14 cellular contexts compared by ENCODE assay signal in the genomic region with DNA sequence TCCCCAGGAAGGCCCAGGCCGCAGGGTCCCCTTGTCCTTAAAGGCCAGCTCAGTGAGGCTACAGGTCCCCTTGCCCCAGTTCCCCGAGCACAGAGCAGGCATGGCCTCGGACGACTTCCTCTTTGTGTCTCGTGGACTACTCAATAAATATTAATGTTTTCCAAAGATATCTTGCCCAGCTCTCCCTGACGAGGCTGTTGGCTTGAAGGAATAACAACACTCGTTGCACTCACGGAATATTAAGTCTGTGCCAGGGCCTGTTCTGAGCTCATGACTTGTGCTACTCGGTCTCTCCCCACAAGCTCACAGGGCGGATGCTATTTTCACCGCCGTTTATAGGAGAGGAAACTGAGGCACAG.
A peak's percentile ranks its signal among the peaks of the same experiment; 100 is the strongest.
DNase-seq lines count a peak whose midpoint lies in the region; ATAC-seq and TF ChIP-seq lines count a peak whose summit lies in the region.
"Had no signal": no experiment of that assay in that cellular context is flagged by ENCODE, and none has a peak within 500 bp of the region (broad histone marks: within the 10 kb centered on the region; RNA-seq: fewer than 3 reads in every experiment).

No MANE protein-coding gene starts in this region.

- H3K9me3 ChIP-seq in gastroesophageal sphincter: no peaks in the 10 kb centered on the region
- no peaks in the 10 kb centered on the region for H3K9me3 ChIP-seq in prostate gland
- no peaks in the 10 kb centered on the region for H3K9me3 ChIP-seq in PC-9 (ENCODE audit: insufficient read depth, low read depth)
- H3K9me3 ChIP-seq: ovary, suprapubic skin had no signal

- H3K4me3 ChIP-seq in gastroesophageal sphincter (no peak overlapping the region), prostate gland (no peak overlapping the region), PC-9 (no peak overlapping the region)
- H3K4me3 ChIP-seq: ovary, suprapubic skin had no signal

- no peak overlapping the region for H3K4me2 ChIP-seq in PC-9

- H3K79me2 ChIP-seq in PC-9 (ENCODE audit: low read depth): peaks cover 57% of the 10 kb centered on the region

- peak; percentile 43 for DNase-seq in Ammon's horn (ENCODE audit: low spot score)
- DNase-seq in NAMALWA (ENCODE audit: low spot score): peak; percentile 51
- peak; percentile 46 for DNase-seq in prostate gland (ENCODE audit: low spot score)
- no peak for DNase-seq in PC-9
- no peak for DNase-seq in NCI-H1436 treated with DMSO at 0.1 percent for 48 hours (lab: John Stamatoyannopoulos, UW)
- DNase-seq: ACHN; activated naive CD8-positive, alpha-beta T cell treated with anti-CD3 and anti-CD28 coated beads, Interleukin-2, amount 10 ng/mL, durations not matched to agents 7 days and 5 days; islet precursor cell; NCI-H774; ovary had no signal

- H3K9me2 ChIP-seq in PC-9 (ENCODE audit: insufficient read depth): no peaks in the 10 kb centered on the region

- no peak overlapping the region for H2AFZ ChIP-seq in PC-9

- ATAC-seq in gastroesophageal sphincter (peak; percentile 11), GM18520 (IDR thresholded peaks at IDR 0.05; ENCODE audit: unreplicated experiment) (no peak), GM21390 (IDR thresholded peaks at IDR 0.05; ENCODE audit: unreplicated experiment) (no peak)

- peak overlapping the region; percentile 35 to 92 (median 83) for H3K27ac ChIP-seq in gastroesophageal sphincter
- peak overlapping the region; percentile 90 to 92 for H3K27ac ChIP-seq in prostate gland
- no peak overlapping the region for H3K27ac ChIP-seq in PC-9
- H3K27ac ChIP-seq: suprapubic skin had no signal

- no TSS peak for BruUV-seq in PC-9 (replicated peaks; lab: Mats Ljungman, UMichigan)

- no peaks in the 10 kb centered on the region for H3K36me3 ChIP-seq in gastroesophageal sphincter
- H3K36me3 ChIP-seq in prostate gland: no peaks in the 10 kb centered on the region
- H3K36me3 ChIP-seq in PC-9 (ENCODE audit: low read depth): no peaks in the 10 kb centered on the region
- H3K36me3 ChIP-seq: ovary, suprapubic skin had no signal

- no peak for TF ChIP-seq EP300 in gastroesophageal sphincter (IDR thresholded peaks at IDR 0.05)

- POLR2A ChIA-PET in PC-9 (lab: Charles Lee; ENCODE audit: unreplicated experiment): no interaction called here

- CTCF ChIA-PET in PC-9 (lab: Charles Lee): no interaction called here

- TF ChIP-seq POLR2A in gastroesophageal sphincter (IDR thresholded peaks at IDR 0.05) (no peak), prostate gland (IDR thresholded peaks at IDR 0.05) (no peak)

- 28 to 35% methylated on average over 5 to 12 of the region's 12 CpGs for WGBS in gastroesophageal sphincter (ENCODE audit: low coverage in 1 of 2), 2 donors
- WGBS in prostate gland: 54% methylated on average over 12 of the region's 12 CpGs

- H4K20me1 ChIP-seq in PC-9 (ENCODE audit: insufficient read depth): 0 out of 2 replicates have a peak, but pooled peaks cover 3% of the 10 kb centered on the region

- peaks cover 44% of the 10 kb centered on the region for H3F3A ChIP-seq in PC-9 (ENCODE audit: insufficient read depth, low read depth)

- TF ChIP-seq CTCF in gastroesophageal sphincter (IDR thresholded peaks at IDR 0.05): no peak
- TF ChIP-seq CTCF in prostate gland (IDR thresholded peaks at IDR 0.05): no peak
- TF ChIP-seq CTCF in PC-9 (conservative IDR thresholded peaks at IDR 0.05): no peak

- no peaks in the 10 kb centered on the region for H3K27me3 ChIP-seq in gastroesophageal sphincter
- no peaks in the 10 kb centered on the region for H3K27me3 ChIP-seq in prostate gland (replicated peaks; ENCODE audit: insufficient read depth)
- no peaks in the 10 kb centered on the region for H3K27me3 ChIP-seq in PC-9 (ENCODE audit: insufficient read depth, low read depth)
- H3K27me3 ChIP-seq: ovary, suprapubic skin had no signal

- intact Hi-C loops in prostate gland (cut with DNase I) (no loop called here), PC-9 (cut with micrococcal nuclease; ENCODE audit: unreplicated experiment) (loop anchor here (10.0 kb wide), 1 partner anchor 509 kb away; the partner anchor contains the start of gene PRKRIP1)

- peaks cover 5 to 73% (median 40%) of the 10 kb centered on the region in 3 donors for H3K4me1 ChIP-seq in gastroesophageal sphincter
- peaks cover 31% of the 10 kb centered on the region for H3K4me1 ChIP-seq in prostate gland (replicated peaks)
- H3K4me1 ChIP-seq in PC-9 (replicated peaks; ENCODE audit: insufficient read depth): peaks cover 46% of the 10 kb centered on the region

Comparison
In these comparisons a context has a peak if more than half of its experiments do, and no peak if none do; other contexts are left out.
1. DNase-seq: peak in Ammon's horn (single experiment), NAMALWA (single experiment) and prostate gland (single experiment); none in PC-9 (0 of 2) and NCI-H1436 treated with DMSO at 0.1 percent for 48 hours (single experiment).